ENCODE assay signal across 12 cellular contexts in the genomic region with DNA sequence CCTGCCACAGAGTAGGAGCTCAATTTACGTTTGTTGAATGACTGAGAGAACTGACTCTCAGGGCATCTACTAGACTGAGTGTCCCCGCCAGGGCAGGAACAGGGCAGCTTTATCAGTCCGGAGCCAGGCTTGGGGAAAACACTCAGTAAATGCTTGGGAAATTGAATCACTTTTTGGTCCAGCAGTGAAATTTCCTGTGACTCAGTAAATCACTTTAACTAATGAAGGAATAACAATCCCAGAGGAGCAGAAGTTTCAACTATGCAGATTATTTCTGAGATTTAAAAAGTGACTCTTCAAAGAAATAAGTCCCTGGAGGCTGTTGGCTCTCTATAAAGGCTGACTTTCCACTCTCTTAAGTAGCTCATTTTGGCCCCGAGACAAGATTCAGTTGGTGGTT.
DNase-seq lines count a peak whose midpoint lies in the region; ATAC-seq and TF ChIP-seq lines count a peak whose summit lies in the region.
"Had no signal": no experiment of that assay in that cellular context is flagged by ENCODE, and none has a peak within 500 bp of the region (broad histone marks: within the 10 kb centered on the region; RNA-seq: fewer than 3 reads in every experiment).

No MANE protein-coding gene starts in this region.

- H3K4me3 ChIP-seq in foreskin fibroblast (ENCODE audit: low read depth in 1 of 2, low read length in 2 of 2) (no peak overlapping the region), retinal pigment epithelial cell (ENCODE audit: low read length) (no peak overlapping the region), dorsolateral prefrontal cortex (no peak overlapping the region)
- H3K4me3 ChIP-seq: Peyer's patch had no signal

- H3K27me3 Mint-ChIP-seq in T-cell = peaks cover 17 to 22% of the 10 kb centered on the region in 2 donors

- POLR2A ChIA-PET in T-cell (lab: Charles Lee) = no interaction called here

- no peak overlapping the region for H3K27ac ChIP-seq in dorsolateral prefrontal cortex
- H3K27ac ChIP-seq: KMS-11, Peyer's patch had no signal

- ATAC-seq in activated CD4-positive, CD25-positive, alpha-beta regulatory T cell treated with anti-CD3 and anti-CD28 coated beads, Interleukin-2, amount 50 U/mL, for 24 hours = no peak
- no peak for ATAC-seq in T-cell (replicated peaks in 1 of 4)

- no peak overlapping the region for H3K4me3 Mint-ChIP-seq in T-cell

- H3K27ac Mint-ChIP-seq in T-cell = no peak overlapping the region

- H3K9me3 Mint-ChIP-seq in T-cell = peaks cover 0 to 6% (median 0%) of the 10 kb centered on the region in 3 donors

- no peaks in the 10 kb centered on the region for H3K36me3 Mint-ChIP-seq in T-cell

- CTCF ChIA-PET in T-cell (lab: Charles Lee) = no interaction called here

- intact Hi-C loops in dorsolateral prefrontal cortex (cut with DNase I) = no loop called here

- peaks cover 0 to 45% (median 14%) of the 10 kb centered on the region in 45 donors for H3K27me3 ChIP-seq in dorsolateral prefrontal cortex
- H3K27me3 ChIP-seq: Peyer's patch had no signal

- no peaks in the 10 kb centered on the region for H3K4me1 Mint-ChIP-seq in T-cell

- DNase-seq in EH (ENCODE audit: low read depth) = peak; percentile 96
- peak; percentile 73 for DNase-seq in amniotic epithelial cell (ENCODE audit: low read depth)
- DNase-seq in foreskin fibroblast = peak; percentile 76 to 86
- DNase-seq in retinal pigment epithelial cell (ENCODE audit: low read depth) = peak; percentile 43
- DNase-seq in dorsolateral prefrontal cortex = no peak
- DNase-seq in T-helper 2 cell = no peak
- DNase-seq in T-cell = no peak
- DNase-seq: H7, NCI-H2171 treated with DMSO at 0.1 percent for 48 hours, Peyer's patch had no signal

- no peak for TF ChIP-seq CTCF in foreskin fibroblast (IDR thresholded peaks at IDR 0.05; ENCODE audit: low read depth, low read length)
- TF ChIP-seq CTCF in retinal pigment epithelial cell (conservative IDR thresholded peaks at IDR 0.05; ENCODE audit: low read depth, low read length) = no peak
- no peak for TF ChIP-seq CTCF in dorsolateral prefrontal cortex (IDR thresholded peaks at IDR 0.05 in 54 of 56, conservative IDR thresholded peaks at IDR 0.05 in 2 of 56; ENCODE audit: low read depth in 1 of 56, partially characterized antibody in 56 of 56)

Comparison
In these comparisons a context has a peak if more than half of its experiments do, and no peak if none do; other contexts are left out.
1. DNase-seq: peak in EH (single experiment), amniotic epithelial cell (single experiment), foreskin fibroblast (2 of 2) and retinal pigment epithelial cell (single experiment); none in dorsolateral prefrontal cortex (0 of 10), T-helper 2 cell (0 of 5) and T-cell (0 of 34).